In genomic region chr18:47930844-47931706, GRCh38 we compare ENCODE assay signal across 8 cellular contexts. TPM values are rescaled to one million over a fixed set of nuclear protein-coding genes. Genes with fewer than 3 reads are reported as not detected.
DNase-seq lines count a peak whose midpoint lies in the region; ATAC-seq and TF ChIP-seq lines count a peak whose summit lies in the region.

No MANE protein-coding gene starts in this region.

- H3K4me1 ChIP-seq in right lobe of liver, result peaks cover 0 to 21% (median 9%) of the 10 kb centered on the region in 4 donors

- intact Hi-C loops in right lobe of liver (cut with DNase I), result no loop called here

- WGBS in right lobe of liver (ENCODE audit: insufficient coverage, low coverage, low lambda C conversion rate, missing lambda C conversion rate), result 4% methylated on average over 17 of the region's 122 CpGs

- H3K27me3 ChIP-seq in right lobe of liver, result no peaks in the 10 kb centered on the region

- H3K36me3 ChIP-seq in right lobe of liver, result no peaks in the 10 kb centered on the region

- no peaks in the 10 kb centered on the region for H3K9me3 ChIP-seq in right lobe of liver

- H3K4me3 ChIP-seq in right lobe of liver, result peak overlapping the region; percentile 59 to 87 (median 80)

- peak; percentile 99 for DNase-seq in NCI-H748 (lab: John Stamatoyannopoulos, UW; ENCODE audit: unreplicated experiment)
- peak; percentile 92 to 93 for DNase-seq in activated CD4-positive, alpha-beta T cell treated with anti-CD3 and anti-CD28 coated beads, Interleukin-2, amount 50 U/mL, for 4 hours
- DNase-seq in dermis blood vessel endothelial cell, result peak; percentile 97
- peak; percentile 98 for DNase-seq in right lobe of liver
- peak; percentile 96 for DNase-seq in stimulated activated CD4-positive, alpha-beta T cell treated with anti-CD3 and anti-CD28 coated beads, Interleukin-4, amount 100 ng/mL, for 24 hours

- peak; percentile 69 for TF ChIP-seq POLR2A in right lobe of liver (IDR thresholded peaks at IDR 0.05)

- H3K27ac ChIP-seq in C4-2B, result peak overlapping the region; percentile 97
- H3K27ac ChIP-seq in right lobe of liver, result peak overlapping the region; percentile 90 to 97 (median 96)

- TF ChIP-seq CTCF in C4-2B (conservative IDR thresholded peaks at IDR 0.05), result no peak
- TF ChIP-seq CTCF in right lobe of liver (IDR thresholded peaks at IDR 0.05), result no peak

- ATAC-seq in GM19395 (IDR thresholded peaks at IDR 0.05; ENCODE audit: unreplicated experiment) (peak; percentile 83), HG03558 (IDR thresholded peaks at IDR 0.05; ENCODE audit: extremely low read depth, unreplicated experiment) (peak; percentile 68), right lobe of liver (peak; percentile 84 to 91 (median 89))

RNA-seq across cellular contexts. Expression of gene SMAD2, which starts 0.6 kb away (rescaled TPM):
- 118 and 171 TPM in 2 replicates for total RNA-seq in dermis blood vessel endothelial cell
- 10 to 100 TPM; 31.2 to 46.1 (median 36.0) TPM for total RNA-seq in right lobe of liver

Comparison
In these comparisons a context has a peak if more than half of its experiments do, and no peak if none do; other contexts are left out.
1. Peak in every context shown above with its lines: DNase-seq, ATAC-seq, H3K4me3 ChIP-seq and H3K27ac ChIP-seq.